In genomic region chr1:108072294-108072693, GRCh38 we compare ENCODE assay signal across 19 cellular contexts.
DNase-seq lines count a peak whose midpoint lies in the region; ATAC-seq and TF ChIP-seq lines count a peak whose summit lies in the region.
"Had no signal": no experiment of that assay in that cellular context is flagged by ENCODE, and none has a peak within 500 bp of the region (broad histone marks: within the 10 kb centered on the region; RNA-seq: fewer than 3 reads in every experiment).

No MANE protein-coding gene starts in this region.

- DNase-seq in Kasumi-1 (lab: John Stamatoyannopoulos, UW) (peak; percentile 15 to 17), RPMI8226 (peak; percentile 15), epithelial cell of esophagus (ENCODE audit: low read depth) (peak; percentile 76), DMS53 treated with DMSO at 0.1 percent for 48 hours (lab: John Stamatoyannopoulos, UW; ENCODE audit: unreplicated experiment) (no peak), SW480 (ENCODE audit: low spot score) (no peak), NCI-H446 (lab: John Stamatoyannopoulos, UW) (no peak)
- DNase-seq: AML-193; CD4-positive, alpha-beta memory T cell; DMS79 treated with DMSO at 0.1 percent for 48 hours; KBM-7; MG63; NCI-H1417 treated with DMSO at 0.1 percent for 48 hours; NCI-H2081 treated with DMSO at 0.1 percent for 48 hours; NCI-H2227 treated with DMSO at 0.1 percent for 48 hours; NCI-H69; T-helper 1 cell had no signal

- TF ChIP-seq CTCF in epithelial cell of esophagus (IDR thresholded peaks at IDR 0.05; ENCODE audit: insufficient read depth, low read depth, low read length, missing control alignments) = no peak

- H4K20me1 ChIP-seq in BLaER1 treated with 17β-estradiol and CSF1 and Interleukin-3, amounts not matched to agents 10 nM and 100 nM = no peaks in the 10 kb centered on the region

- H3K4me1 ChIP-seq in BLaER1 treated with 17β-estradiol and CSF1 and Interleukin-3, amounts not matched to agents 10 nM and 100 nM = peaks cover 18 to 75% (median 32%) of the 10 kb centered on the region in 10 experiments

- no peak overlapping the region for H3K4me3 ChIP-seq in BLaER1 treated with 17β-estradiol and CSF1 and Interleukin-3, amounts not matched to agents 10 nM and 100 nM
- no peak overlapping the region for H3K4me3 ChIP-seq in epithelial cell of esophagus (ENCODE audit: low read length)
- H3K4me3 ChIP-seq: MG63 had no signal

- H3K9ac ChIP-seq in BLaER1 treated with 17β-estradiol and CSF1 and Interleukin-3, amounts not matched to agents 10 nM and 100 nM = peak overlapping the region in 2 of 11 experiments; percentile 8 to 52; a peak in 5 of 22 replicates

- peak overlapping the region in 7 of 11 experiments; percentile 0 to 77 (median 66); a peak in 11 of 22 replicates for H3K4me2 ChIP-seq in BLaER1 treated with 17β-estradiol and CSF1 and Interleukin-3, amounts not matched to agents 10 nM and 100 nM

- no peak for ATAC-seq in GM21526 (IDR thresholded peaks at IDR 0.05; ENCODE audit: low FRiP score, unreplicated experiment)

- H3K27me3 ChIP-seq in BLaER1 treated with 17β-estradiol and CSF1 and Interleukin-3, amounts not matched to agents 10 nM and 100 nM = no peaks in the 10 kb centered on the region

- H3K36me3 ChIP-seq in BLaER1 treated with 17β-estradiol and CSF1 and Interleukin-3, amounts not matched to agents 10 nM and 100 nM = no peaks in the 10 kb centered on the region
- H3K36me3 ChIP-seq: MG63 had no signal

- peak overlapping the region in 4 of 11 experiments; percentile 32 to 73 (median 60); a peak in 7 of 22 replicates for H3K27ac ChIP-seq in BLaER1 treated with 17β-estradiol and CSF1 and Interleukin-3, amounts not matched to agents 10 nM and 100 nM
- H3K27ac ChIP-seq: HL-60 had no signal

- H3K9me3 ChIP-seq in BLaER1 treated with 17β-estradiol and CSF1 and Interleukin-3, amounts not matched to agents 10 nM and 100 nM (replicated peaks in 1 of 11) = peaks cover 0 to 11% (median 8%) of the 10 kb centered on the region in 11 experiments; a peak in 5 of 22 replicates
- H3K9me3 ChIP-seq: MG63 had no signal

Comparison
In these comparisons a context has a peak if more than half of its experiments do, and no peak if none do; other contexts are left out.
1. DNase-seq: peak in Kasumi-1 (2 of 2), RPMI8226 (single experiment) and epithelial cell of esophagus (single experiment); none in DMS53 treated with DMSO at 0.1 percent for 48 hours (single experiment), SW480 (single experiment) and NCI-H446 (0 of 2).